ENCODE assay signal across 10 cellular contexts in the genomic region with DNA sequence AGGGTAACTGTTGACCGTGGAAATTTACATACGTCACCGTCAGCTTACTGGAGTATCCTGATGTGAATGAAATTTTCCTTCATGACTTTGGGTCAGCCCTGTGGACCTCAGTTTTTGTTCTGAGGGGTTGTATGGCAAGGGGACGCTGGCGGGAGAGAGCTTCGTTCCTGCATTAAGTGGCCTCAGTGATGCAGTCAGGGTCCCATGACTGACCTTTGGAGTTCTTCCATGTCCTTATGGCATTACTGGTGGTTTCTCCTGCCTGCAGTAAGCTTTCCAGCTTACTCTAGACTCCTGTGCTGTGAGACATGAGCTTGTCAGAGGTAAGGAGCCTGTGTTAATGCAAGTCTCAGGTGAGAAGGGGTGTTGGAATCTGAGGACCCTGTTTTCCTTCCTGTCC. TPM values are rescaled to one million over a fixed set of nuclear protein-coding genes. Genes with fewer than 3 reads are reported as not detected.
DNase-seq lines count a peak whose midpoint lies in the region; ATAC-seq, FAIRE-seq and TF ChIP-seq lines count a peak whose summit lies in the region.
"Had no signal": no experiment of that assay in that cellular context is flagged by ENCODE, and none has a peak within 500 bp of the region (broad histone marks: within the 10 kb centered on the region; RNA-seq: fewer than 3 reads in every experiment).

No MANE protein-coding gene starts in this region.

- no peak overlapping the region for H4K5ac ChIP-seq in IMR-90 (ENCODE audit: low read depth, low read length)

- H2BK15ac ChIP-seq in IMR-90 (ENCODE audit: low read depth, low read length), result 0 out of 3 replicates have a peak overlapping the region, but pooled peaks have one; percentile 2

- TF ChIP-seq CTCF in IMR-90 (conservative IDR thresholded peaks at IDR 0.05; ENCODE audit: low read depth, low read length), result no peak
- no peak for TF ChIP-seq CTCF in MCF 10A (IDR thresholded peaks at IDR 0.05; ENCODE audit: unreplicated experiment)

- H3K27me3 Mint-ChIP-seq in MCF 10A (ENCODE audit: insufficient read depth, unreplicated experiment) (no peaks in the 10 kb centered on the region), T-cell (peaks cover 55 to 63% of the 10 kb centered on the region in 2 donors)
- peaks cover 41% of the 10 kb centered on the region for H3K27me3 Mint-ChIP-seq in activated naive CD4-positive, alpha-beta T cell treated with anti-CD3 and anti-CD28 coated beads for 36 hours (ENCODE audit: low read depth)

- H3K9me3 ChIP-seq in IMR-90 (ENCODE audit: control insufficient read depth, insufficient read depth, low read length), result no peaks in the 10 kb centered on the region

- CTCF ChIA-PET in IMR-90 (lab: Yijun Ruan, JAX) (interaction anchor here (0.8 to 3.0 kb wide), 3 partner anchors 8 to 50 kb away, joined by 4 to 10 read pairs (median 8); no protein-coding TSS in a partner anchor), MCF 10A (lab: Yijun Ruan, JAX) (interaction anchor here (0.5 to 8.2 kb wide), 8 partner anchors 9 to 51 kb away, joined by 3 to 98 read pairs (median 8); partner anchors contain the start of gene NPTN), T-cell (lab: Charles Lee) (interaction anchor here in 1 of 2 donors (1.2 kb wide), 1 partner anchor 13 kb away, joined by 3 read pairs; no protein-coding TSS in a partner anchor)
- CTCF ChIA-PET in activated naive CD4-positive, alpha-beta T cell treated with anti-CD3 and anti-CD28 coated beads for 36 hours (lab: Charles Lee), result interaction anchor here (0.7 to 2.5 kb wide), 6 partner anchors 9 to 50 kb away, joined by 4 to 13 read pairs (median 8); no protein-coding TSS in a partner anchor

- 42% methylated on average over 2 of the region's 6 CpGs; no CpG with 5 or more reads in 1 of the 2 experiments for WGBS in IMR-90 (ENCODE audit: extremely low coverage in 2 of 2, insufficient read length in 1 of 2), 2 experiments

- peak overlapping the region; percentile 89; the same call in 1 of the 2 replicates for H3K4ac ChIP-seq in IMR-90 (ENCODE audit: low read depth, low read length)

- H3K27ac Mint-ChIP-seq in MCF 10A (ENCODE audit: low read depth, unreplicated experiment), result peak overlapping the region; percentile 69
- H3K27ac Mint-ChIP-seq in stimulated activated effector memory CD8-positive, alpha-beta T cell treated with anti-CD3 and anti-CD28 coated beads, Interleukin-12 subunit alpha, Interleukin-12 subunit beta, amount 100 ng/mL, for 72 hours, result no peak overlapping the region
- no peak overlapping the region for H3K27ac Mint-ChIP-seq in T-cell
- no peak overlapping the region for H3K27ac Mint-ChIP-seq in activated naive CD4-positive, alpha-beta T cell treated with anti-CD3 and anti-CD28 coated beads for 36 hours
- H3K27ac Mint-ChIP-seq: stimulated activated naive CD8-positive, alpha-beta T cell treated with anti-CD3 and anti-CD28 coated beads, Interleukin-15, amount 100 ng/mL, for 72 hours had no signal

- no peak for FAIRE-seq in frontal cortex (lab: Jason Lieb, UNC)

- H2BK120ac ChIP-seq in IMR-90 (ENCODE audit: low read depth, low read length), result peak overlapping the region; percentile 5; the same call in 1 of the 2 replicates

- TF ChIP-seq RAD21 in IMR-90 (IDR thresholded peaks at IDR 0.05; ENCODE audit: low read length), result no peak

- H2AK9ac ChIP-seq in IMR-90 (replicated peaks; ENCODE audit: low read depth, low read length, poor library complexity), result peak overlapping the region; percentile 63

- H3K36me3 Mint-ChIP-seq in MCF 10A (ENCODE audit: insufficient read depth, unreplicated experiment) (no peaks in the 10 kb centered on the region), T-cell (no peaks in the 10 kb centered on the region)
- H3K36me3 Mint-ChIP-seq in stimulated activated effector memory CD8-positive, alpha-beta T cell treated with anti-CD3 and anti-CD28 coated beads, Interleukin-12 subunit alpha, Interleukin-12 subunit beta, amount 100 ng/mL, for 72 hours, result no peaks in the 10 kb centered on the region
- no peaks in the 10 kb centered on the region for H3K36me3 Mint-ChIP-seq in activated naive CD4-positive, alpha-beta T cell treated with anti-CD3 and anti-CD28 coated beads for 36 hours (ENCODE audit: low read depth)

- peak overlapping the region; percentile 90 for H3K9ac ChIP-seq in IMR-90 (ENCODE audit: low read depth, low read length)

- H3K23ac ChIP-seq in IMR-90 (ENCODE audit: low read depth, low read length), result peak overlapping the region; percentile 93

- dilution Hi-C loops in IMR-90 (cut with HindIII; ENCODE audit: low sequenced_read_pairs, unreplicated experiment), result no loop called here

- H3K18ac ChIP-seq in IMR-90 (ENCODE audit: low read depth, low read length), result no peak overlapping the region

- 0 out of 2 replicates have a peak overlapping the region, but pooled peaks have one; percentile 32 for H3K56ac ChIP-seq in IMR-90 (ENCODE audit: extremely low read depth, insufficient read depth, low read length)

- H3K4me1 ChIP-seq in IMR-90 (ENCODE audit: control insufficient read depth, insufficient read depth, low read length), result peaks cover 37% of the 10 kb centered on the region

- BruUV-seq in IMR-90 (replicated peaks; lab: Mats Ljungman, UMichigan) (no TSS peak), MCF 10A (replicated peaks; lab: Mats Ljungman, UMichigan) (no TSS peak)

- ATAC-seq in IMR-90 (ENCODE audit: low read depth) (no peak), T-cell (replicated peaks in 1 of 4) (no peak)
- ATAC-seq in stimulated activated effector memory CD8-positive, alpha-beta T cell treated with anti-CD3 and anti-CD28 coated beads, Interleukin-12 subunit alpha, Interleukin-12 subunit beta, amount 100 ng/mL, for 72 hours, result no peak
- ATAC-seq: stimulated activated naive CD8-positive, alpha-beta T cell treated with anti-CD3 and anti-CD28 coated beads, Interleukin-15, amount 100 ng/mL, for 72 hours had no signal

- H3K9me1 ChIP-seq in IMR-90 (ENCODE audit: insufficient read depth, low read length), result peaks cover 47% of the 10 kb centered on the region

- H3K27ac ChIP-seq in IMR-90 (ENCODE audit: insufficient read depth, low read length), result peak overlapping the region; percentile 35; the same call in 1 of the 2 replicates

- no peak overlapping the region for H2BK20ac ChIP-seq in IMR-90 (ENCODE audit: low read depth, low read length)

- POLR2A ChIA-PET in IMR-90 (lab: Charles Lee; ENCODE audit: unreplicated experiment), result interaction anchor here (0.6 kb wide), 1 partner anchor 224 kb away, joined by 3 read pairs; no protein-coding TSS in a partner anchor
- POLR2A ChIA-PET in MCF 10A (lab: Yijun Ruan, JAX), result interaction anchor here (1.1 to 5.3 kb wide), 7 partner anchors 11 to 85 kb away, joined by 3 to 91 read pairs (median 5); partner anchors contain the start of gene NPTN
- POLR2A ChIA-PET in T-cell (lab: Charles Lee), result no interaction called here

- H3K9me3 Mint-ChIP-seq in MCF 10A (ENCODE audit: unreplicated experiment), result no peaks in the 10 kb centered on the region
- H3K9me3 Mint-ChIP-seq in stimulated activated effector memory CD8-positive, alpha-beta T cell treated with anti-CD3 and anti-CD28 coated beads, Interleukin-12 subunit alpha, Interleukin-12 subunit beta, amount 100 ng/mL, for 72 hours, result no peaks in the 10 kb centered on the region
- H3K9me3 Mint-ChIP-seq in T-cell, result no peaks in the 10 kb centered on the region
- H3K9me3 Mint-ChIP-seq in activated naive CD4-positive, alpha-beta T cell treated with anti-CD3 and anti-CD28 coated beads for 36 hours, result no peaks in the 10 kb centered on the region
- H3K9me3 Mint-ChIP-seq: stimulated activated naive CD8-positive, alpha-beta T cell treated with anti-CD3 and anti-CD28 coated beads, Interleukin-15, amount 100 ng/mL, for 72 hours had no signal

- H4K8ac ChIP-seq in IMR-90 (ENCODE audit: low read depth in 2 of 2, low read length in 2 of 2), result 0 out of 4 replicates have a peak overlapping the region, but pooled peaks of 1 of the 2 experiments have one; percentile 56

- intact Hi-C loops in IMR-90 (cut with micrococcal nuclease), result no loop called here
- intact Hi-C loops in MCF 10A (cut with micrococcal nuclease), result no loop called here
- intact Hi-C loops in activated naive CD4-positive, alpha-beta T cell treated with anti-CD3 and anti-CD28 coated beads for 36 hours (cut with micrococcal nuclease), result loop anchor here (1.0 kb wide), 1 partner anchor 11 kb away; no protein-coding TSS in a partner anchor

- peak overlapping the region; percentile 82 for H3K4me3 Mint-ChIP-seq in MCF 10A (ENCODE audit: unreplicated experiment)
- peak overlapping the region; percentile 66 for H3K4me3 Mint-ChIP-seq in stimulated activated effector memory CD8-positive, alpha-beta T cell treated with anti-CD3 and anti-CD28 coated beads, Interleukin-12 subunit alpha, Interleukin-12 subunit beta, amount 100 ng/mL, for 72 hours
- H3K4me3 Mint-ChIP-seq in T-cell, result peak overlapping the region in 1 of 3 donors; percentile 77
- no peak overlapping the region for H3K4me3 Mint-ChIP-seq in activated naive CD4-positive, alpha-beta T cell treated with anti-CD3 and anti-CD28 coated beads for 36 hours

- H3K4me1 Mint-ChIP-seq in MCF 10A (ENCODE audit: insufficient read depth, unreplicated experiment) (peaks cover 46% of the 10 kb centered on the region), T-cell (peaks cover 12 to 18% (median 13%) of the 10 kb centered on the region in 3 donors)
- H3K4me1 Mint-ChIP-seq in stimulated activated effector memory CD8-positive, alpha-beta T cell treated with anti-CD3 and anti-CD28 coated beads, Interleukin-12 subunit alpha, Interleukin-12 subunit beta, amount 100 ng/mL, for 72 hours, result peaks cover 26% of the 10 kb centered on the region
- peaks cover 17% of the 10 kb centered on the region for H3K4me1 Mint-ChIP-seq in activated naive CD4-positive, alpha-beta T cell treated with anti-CD3 and anti-CD28 coated beads for 36 hours (ENCODE audit: low read depth)

- no peak for DNase-seq in IMR-90
- DNase-seq in MCF 10A (ENCODE audit: unreplicated experiment), result no peak
- peak; percentile 26 for DNase-seq in iris pigment epithelial cell (ENCODE audit: low read depth)
- no peak for DNase-seq in stimulated activated effector memory CD8-positive, alpha-beta T cell treated with anti-CD3 and anti-CD28 coated beads, Interleukin-12 subunit alpha, Interleukin-12 subunit beta, amount 100 ng/mL, for 72 hours (ENCODE audit: low spot score in 2 of 2)
- no peak for DNase-seq in T-cell
- no peak for DNase-seq in activated naive CD4-positive, alpha-beta T cell treated with anti-CD3 and anti-CD28 coated beads for 36 hours
- DNase-seq in frontal cortex (ENCODE audit: low spot score in 2 of 2), result no peak
- DNase-seq: GDM1; Kasumi-1; stimulated activated naive CD8-positive, alpha-beta T cell treated with anti-CD3 and anti-CD28 coated beads, Interleukin-15, amount 100 ng/mL, for 72 hours had no signal

- peak overlapping the region; percentile 45 for H4K91ac ChIP-seq in IMR-90 (ENCODE audit: insufficient read depth, low read depth, low read length)

- in situ Hi-C loops in IMR-90 (cut with MboI; ENCODE audit: low sequenced_read_pairs), result no loop called here

- H3K36me3 ChIP-seq in IMR-90 (ENCODE audit: control insufficient read depth, insufficient read depth, low read length), result no peaks in the 10 kb centered on the region

- peaks cover 50% of the 10 kb centered on the region for H4K20me1 ChIP-seq in IMR-90 (ENCODE audit: insufficient read depth, low read length)

- H3K27me3 ChIP-seq in IMR-90 (ENCODE audit: control insufficient read depth, insufficient read depth, low read length), result no peaks in the 10 kb centered on the region

- peak overlapping the region; percentile 11 for H2BK5ac ChIP-seq in IMR-90 (ENCODE audit: low read depth, low read length, poor library complexity, severe bottlenecking)

- TF ChIP-seq POLR2A in IMR-90 (IDR thresholded peaks at IDR 0.05; ENCODE audit: low read depth, low read length), result no peak

- peak overlapping the region; percentile 94 for H3K4me2 ChIP-seq in IMR-90 (ENCODE audit: low read depth, low read length)

- peak overlapping the region; percentile 46 for H2AK5ac ChIP-seq in IMR-90 (ENCODE audit: low read depth, low read length)

- peak overlapping the region; percentile 98; the same call in 1 of the 2 replicates for H3K4me3 ChIP-seq in IMR-90 (ENCODE audit: insufficient read depth, low read depth, low read length)

- H2AFZ ChIP-seq in IMR-90 (replicated peaks; ENCODE audit: low read length, poor library complexity), result no peak overlapping the region

- peak overlapping the region; percentile 88 for H3K14ac ChIP-seq in IMR-90 (replicated peaks; ENCODE audit: low read depth, low read length)

- peaks cover 8 to 62% of the 10 kb centered on the region in 2 experiments for H3K79me1 ChIP-seq in IMR-90 (ENCODE audit: low read depth in 1 of 2, low read length in 2 of 2)

RNA-seq across cellular contexts. Expression of gene CD276, which starts 1.8 kb away (rescaled TPM):
- total RNA-seq in IMR-90 (2012; rRNA removed) (30.8 and 37.5 TPM in 2 replicates), MCF 10A (2022) (52.8 and 57.7 TPM in 2 replicates), T-cell (under 1 TPM in 3 of 5 donors, not detected in 2; 0.66 to 0.76 (median 0.76) TPM), frontal cortex (24.9 TPM)
- 149 and 150 TPM in 2 replicates for polyA plus RNA-seq in IMR-90 (2012; rRNA removed)
- polyA plus RNA-seq in IMR-90 (2012; cell fraction: cytosol; rRNA removed), result 58.7 and 100 TPM in 2 replicates
- 95.5 and 121 TPM in 2 replicates for polyA plus RNA-seq in IMR-90 (2012; cell fraction: nucleus; rRNA removed; ENCODE audit: low replicate concordance)
- total RNA-seq in activated naive CD4-positive, alpha-beta T cell treated with anti-CD3 and anti-CD28 coated beads for 36 hours, result 1 to 10 TPM; 1.2 to 1.3 TPM

RNA-seq across cellular contexts. Expression of gene NPTN, which starts 52.8 kb away (rescaled TPM):
- total RNA-seq in IMR-90 (2012; rRNA removed) (150 and 171 TPM in 2 replicates), MCF 10A (2022) (71.0 and 78.9 TPM in 2 replicates), T-cell (10 to 100 TPM; 24.7 to 34.9 (median 33.1) TPM), frontal cortex (106 TPM)
- 268 and 329 TPM in 2 replicates for polyA plus RNA-seq in IMR-90 (2012; rRNA removed)
- polyA plus RNA-seq in IMR-90 (2012; cell fraction: cytosol; rRNA removed), result 181 and 182 TPM in 2 replicates
- 77.6 and 177 TPM in 2 replicates for polyA plus RNA-seq in IMR-90 (2012; cell fraction: nucleus; rRNA removed; ENCODE audit: low replicate concordance)
- total RNA-seq in activated naive CD4-positive, alpha-beta T cell treated with anti-CD3 and anti-CD28 coated beads for 36 hours, result 10 to 100 TPM; 20.8 to 22.8 TPM

Comparison
In these comparisons a context has a peak if more than half of its experiments do, and no peak if none do; other contexts are left out.
1. RNA of gene CD276, which starts 1.8 kb away (total RNA-seq): 52.8 to 57.7 TPM in MCF 10A, 30.8 to 37.5 TPM in IMR-90 and 24.9 TPM in frontal cortex (single experiment); 1.2 to 1.3 TPM in activated naive CD4-positive, alpha-beta T cell treated with anti-CD3 and anti-CD28 coated beads for 36 hours and 0.66 to 0.76 TPM in T-cell; every median in the first group is over 10 times any median in the second.
2. POLR2A ChIA-PET loops: an anchor here in IMR-90 (0.6 kb wide) and MCF 10A (1.1 to 5.3 kb wide); none called in T-cell.